8 cellular contexts compared by ENCODE assay signal in the genomic region with DNA sequence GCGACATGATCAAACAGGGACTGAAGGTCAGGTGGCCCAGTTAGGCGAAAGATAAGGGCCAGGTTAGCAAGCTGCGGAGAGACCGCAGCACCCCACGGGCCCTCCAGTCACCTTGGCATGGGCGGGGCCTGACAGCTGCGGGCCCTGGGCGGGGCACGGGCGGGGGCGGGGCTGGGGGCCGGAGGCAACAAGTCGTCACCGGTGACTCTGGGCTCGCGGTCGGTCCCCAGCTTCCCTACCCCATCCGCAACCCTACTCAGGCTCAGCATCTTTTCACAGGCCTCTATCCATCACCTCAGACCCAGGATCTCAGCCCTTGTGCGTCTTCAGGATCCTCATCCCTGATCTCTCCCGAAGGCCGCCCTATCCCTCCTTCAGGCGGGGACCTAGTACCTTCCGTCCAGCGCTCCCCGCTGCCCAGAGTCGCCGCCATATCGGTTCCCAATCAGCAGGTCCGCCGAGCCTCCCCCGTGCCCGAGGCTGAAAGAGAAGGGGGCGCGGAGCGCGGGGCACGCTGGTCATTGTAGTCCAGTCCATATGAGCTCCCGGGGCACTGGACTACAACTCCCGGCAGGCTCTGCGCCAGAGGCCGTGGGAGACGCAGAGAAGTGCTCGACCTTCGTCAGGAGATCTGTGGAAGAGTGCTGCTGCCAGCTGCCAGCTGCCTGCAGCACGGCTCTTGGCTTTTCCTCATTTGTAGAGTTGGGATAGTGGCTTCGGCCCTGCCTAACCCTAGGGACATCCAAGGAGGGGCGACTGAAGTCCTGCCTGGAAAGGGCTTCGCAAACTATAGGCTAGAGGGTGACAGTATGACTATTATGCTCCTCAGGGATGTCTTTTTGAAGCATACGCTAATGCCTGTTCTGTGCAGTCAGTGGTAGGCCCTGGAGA. TPM values are rescaled to one million over a fixed set of nuclear protein-coding genes. Genes with fewer than 3 reads are reported as not detected.
DNase-seq lines count a peak whose midpoint lies in the region; ATAC-seq and TF ChIP-seq lines count a peak whose summit lies in the region.

A gene (minus strand): TSS at position 513 of the 891 bp plus-strand sequence. CDS start 80 bp downstream, at position 433.

- H3K9me3 ChIP-seq in left lung: no peaks in the 10 kb centered on the region

- ATAC-seq in GM19395 (IDR thresholded peaks at IDR 0.05; ENCODE audit: unreplicated experiment) (peak; percentile 91), HG03521 (IDR thresholded peaks at IDR 0.05; ENCODE audit: unreplicated experiment) (peak; percentile 83), left lung (peak; percentile 100)

- DNase-seq in C1 segment of cervical spinal cord (lab: John Stamatoyannopoulos, UW): peak; percentile 32 to 94 (median 88)
- DNase-seq in NCI-H774 (lab: John Stamatoyannopoulos, UW): peak; percentile 86
- peak; percentile 88 for DNase-seq in activated CD4-positive, alpha-beta T cell treated with anti-CD3 and anti-CD28 coated beads, Interleukin-2, amount 50 U/mL, for 4 hours
- DNase-seq in dermis blood vessel endothelial cell: peak; percentile 92
- DNase-seq in left lung: peak; percentile 95 to 98
- peak; percentile 94 for DNase-seq in stimulated activated CD4-positive, alpha-beta T cell treated with anti-CD3 and anti-CD28 coated beads, Interleukin-4, amount 100 ng/mL, for 1 hour

- no peak for TF ChIP-seq CTCF in left lung (IDR thresholded peaks at IDR 0.05)

- no peaks in the 10 kb centered on the region for H3K27me3 ChIP-seq in left lung

- H3K27ac ChIP-seq in left lung: peak within 1 kb of the TSS; percentile 95 to 96

- H3K4me1 ChIP-seq in left lung: peaks cover 5 to 21% of the 10 kb centered on the region in 2 donors

- intact Hi-C loops in left lung (cut with DNase I): no loop called here

- H3K36me3 ChIP-seq in left lung: no peaks in the 10 kb centered on the region

- peak within 1 kb of the TSS; percentile 71 to 83 for H3K4me3 ChIP-seq in left lung

RNA-seq across cellular contexts. Expression of the gene that starts here (rescaled TPM):
- 8.6 and 9.0 TPM in 2 replicates for total RNA-seq in dermis blood vessel endothelial cell
- total RNA-seq in left lung: 10 to 100 TPM; 10.0 to 13.2 TPM

Comparison
In these comparisons a context has a peak if more than half of its experiments do, and no peak if none do; other contexts are left out.
1. Peak in every context shown above with its lines: DNase-seq, ATAC-seq, H3K4me3 ChIP-seq and H3K27ac ChIP-seq.